ENCODE assay signal across 8 cellular contexts in genomic region chr3:170405101-170405500, GRCh38. TPM values are rescaled to one million over a fixed set of nuclear protein-coding genes. Genes with fewer than 3 reads are reported as not detected.
"Had no signal": no experiment of that assay in that cellular context is flagged by ENCODE, and none has a peak within 500 bp of the region (broad histone marks: within the 10 kb centered on the region; RNA-seq: fewer than 3 reads in every experiment).

No MANE protein-coding gene starts in this region.

- H3K9ac ChIP-seq: KMS-11 had no signal

- H3K4me3 ChIP-seq: K562 had no signal

- H3K27ac ChIP-seq: HL-60, KMS-11 had no signal

- ATAC-seq: HepG2, K562 had no signal

- H3K4me2 ChIP-seq: KMS-11 had no signal

- DNase-seq: IMR-90, KBM-7, KG1 had no signal

RNA-seq across cellular contexts. Expression of gene CLDN11, which starts 13.6 kb away (rescaled TPM):
- polyA plus RNA-seq: IgD-negative memory B cell had no signal
